Comparison of ENCODE assay signal across 1 cellular context in the genomic region with DNA sequence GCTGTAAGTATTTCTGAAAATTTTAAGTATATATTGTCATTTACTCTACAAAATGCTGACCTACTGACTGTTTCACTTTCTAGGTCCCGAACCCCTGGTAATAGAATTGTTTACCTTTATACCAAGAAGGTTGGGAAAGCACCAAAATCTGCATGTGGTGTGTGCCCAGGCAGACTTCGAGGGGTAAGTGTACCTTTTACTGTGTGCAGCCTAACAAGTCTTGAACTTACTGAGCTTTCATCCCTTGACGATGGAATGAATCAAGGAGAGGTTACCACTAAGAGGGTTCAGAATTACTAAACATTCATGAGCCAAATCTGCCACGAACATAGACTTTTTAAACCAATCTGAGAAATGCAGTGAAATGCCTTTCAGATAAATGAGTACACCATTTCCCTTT.
TF ChIP-seq lines count a peak whose summit lies in the region.

No MANE protein-coding gene starts in this region.

TF ChIP-seq in K562, 482 proteins besides CTCF, POLR2A, EP300 and RAD21:
- TF ChIP-seq GABPB1 (CRISPR knock-in tag; IDR thresholded peaks at IDR 0.05): no peak
- TF ChIP-seq SRSF3 (IDR thresholded peaks at IDR 0.05; ENCODE audit: insufficient read depth, low read length): no peak
- TF ChIP-seq KAT8 (IDR thresholded peaks at IDR 0.05; ENCODE audit: low read depth): no peak
- no peak for TF ChIP-seq ZNF12 (CRISPR knock-in tag; IDR thresholded peaks at IDR 0.05)
- no peak for TF ChIP-seq MTA3 (IDR thresholded peaks at IDR 0.05; ENCODE audit: borderline replicate concordance)
- TF ChIP-seq, protein P1, sequence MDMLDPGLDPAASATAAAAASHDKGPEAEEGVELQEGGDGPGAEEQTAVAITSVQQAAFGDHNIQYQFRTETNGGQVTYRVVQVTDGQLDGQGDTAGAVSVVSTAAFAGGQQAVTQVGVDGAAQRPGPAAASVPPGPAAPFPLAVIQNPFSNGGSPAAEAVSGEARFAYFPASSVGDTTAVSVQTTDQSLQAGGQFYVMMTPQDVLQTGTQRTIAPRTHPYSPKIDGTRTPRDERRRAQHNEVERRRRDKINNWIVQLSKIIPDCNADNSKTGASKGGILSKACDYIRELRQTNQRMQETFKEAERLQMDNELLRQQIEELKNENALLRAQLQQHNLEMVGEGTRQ (CRISPR knock-in tag; IDR thresholded peaks at IDR 0.05): no peak
- TF ChIP-seq ZBTB8A (IDR thresholded peaks at IDR 0.05; ENCODE audit: partially characterized antibody): no peak
- TF ChIP-seq, protein P2, sequence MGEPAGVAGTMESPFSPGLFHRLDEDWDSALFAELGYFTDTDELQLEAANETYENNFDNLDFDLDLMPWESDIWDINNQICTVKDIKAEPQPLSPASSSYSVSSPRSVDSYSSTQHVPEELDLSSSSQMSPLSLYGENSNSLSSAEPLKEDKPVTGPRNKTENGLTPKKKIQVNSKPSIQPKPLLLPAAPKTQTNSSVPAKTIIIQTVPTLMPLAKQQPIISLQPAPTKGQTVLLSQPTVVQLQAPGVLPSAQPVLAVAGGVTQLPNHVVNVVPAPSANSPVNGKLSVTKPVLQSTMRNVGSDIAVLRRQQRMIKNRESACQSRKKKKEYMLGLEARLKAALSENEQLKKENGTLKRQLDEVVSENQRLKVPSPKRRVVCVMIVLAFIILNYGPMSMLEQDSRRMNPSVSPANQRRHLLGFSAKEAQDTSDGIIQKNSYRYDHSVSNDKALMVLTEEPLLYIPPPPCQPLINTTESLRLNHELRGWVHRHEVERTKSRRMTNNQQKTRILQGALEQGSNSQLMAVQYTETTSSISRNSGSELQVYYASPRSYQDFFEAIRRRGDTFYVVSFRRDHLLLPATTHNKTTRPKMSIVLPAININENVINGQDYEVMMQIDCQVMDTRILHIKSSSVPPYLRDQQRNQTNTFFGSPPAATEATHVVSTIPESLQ (CRISPR knock-in tag; IDR thresholded peaks at IDR 0.05): no peak
- TF ChIP-seq, protein P3, sequence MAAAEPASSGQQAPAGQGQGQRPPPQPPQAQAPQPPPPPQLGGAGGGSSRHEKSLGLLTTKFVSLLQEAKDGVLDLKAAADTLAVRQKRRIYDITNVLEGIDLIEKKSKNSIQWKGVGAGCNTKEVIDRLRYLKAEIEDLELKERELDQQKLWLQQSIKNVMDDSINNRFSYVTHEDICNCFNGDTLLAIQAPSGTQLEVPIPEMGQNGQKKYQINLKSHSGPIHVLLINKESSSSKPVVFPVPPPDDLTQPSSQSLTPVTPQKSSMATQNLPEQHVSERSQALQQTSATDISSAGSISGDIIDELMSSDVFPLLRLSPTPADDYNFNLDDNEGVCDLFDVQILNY (CRISPR knock-in tag; IDR thresholded peaks at IDR 0.05): no peak
- TF ChIP-seq ESRRA (IDR thresholded peaks at IDR 0.05; ENCODE audit: borderline replicate concordance, low read depth): no peak
- TF ChIP-seq, protein P4, sequence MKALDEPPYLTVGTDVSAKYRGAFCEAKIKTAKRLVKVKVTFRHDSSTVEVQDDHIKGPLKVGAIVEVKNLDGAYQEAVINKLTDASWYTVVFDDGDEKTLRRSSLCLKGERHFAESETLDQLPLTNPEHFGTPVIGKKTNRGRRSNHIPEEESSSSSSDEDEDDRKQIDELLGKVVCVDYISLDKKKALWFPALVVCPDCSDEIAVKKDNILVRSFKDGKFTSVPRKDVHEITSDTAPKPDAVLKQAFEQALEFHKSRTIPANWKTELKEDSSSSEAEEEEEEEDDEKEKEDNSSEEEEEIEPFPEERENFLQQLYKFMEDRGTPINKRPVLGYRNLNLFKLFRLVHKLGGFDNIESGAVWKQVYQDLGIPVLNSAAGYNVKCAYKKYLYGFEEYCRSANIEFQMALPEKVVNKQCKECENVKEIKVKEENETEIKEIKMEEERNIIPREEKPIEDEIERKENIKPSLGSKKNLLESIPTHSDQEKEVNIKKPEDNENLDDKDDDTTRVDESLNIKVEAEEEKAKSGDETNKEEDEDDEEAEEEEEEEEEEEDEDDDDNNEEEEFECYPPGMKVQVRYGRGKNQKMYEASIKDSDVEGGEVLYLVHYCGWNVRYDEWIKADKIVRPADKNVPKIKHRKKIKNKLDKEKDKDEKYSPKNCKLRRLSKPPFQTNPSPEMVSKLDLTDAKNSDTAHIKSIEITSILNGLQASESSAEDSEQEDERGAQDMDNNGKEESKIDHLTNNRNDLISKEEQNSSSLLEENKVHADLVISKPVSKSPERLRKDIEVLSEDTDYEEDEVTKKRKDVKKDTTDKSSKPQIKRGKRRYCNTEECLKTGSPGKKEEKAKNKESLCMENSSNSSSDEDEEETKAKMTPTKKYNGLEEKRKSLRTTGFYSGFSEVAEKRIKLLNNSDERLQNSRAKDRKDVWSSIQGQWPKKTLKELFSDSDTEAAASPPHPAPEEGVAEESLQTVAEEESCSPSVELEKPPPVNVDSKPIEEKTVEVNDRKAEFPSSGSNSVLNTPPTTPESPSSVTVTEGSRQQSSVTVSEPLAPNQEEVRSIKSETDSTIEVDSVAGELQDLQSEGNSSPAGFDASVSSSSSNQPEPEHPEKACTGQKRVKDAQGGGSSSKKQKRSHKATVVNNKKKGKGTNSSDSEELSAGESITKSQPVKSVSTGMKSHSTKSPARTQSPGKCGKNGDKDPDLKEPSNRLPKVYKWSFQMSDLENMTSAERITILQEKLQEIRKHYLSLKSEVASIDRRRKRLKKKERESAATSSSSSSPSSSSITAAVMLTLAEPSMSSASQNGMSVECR (CRISPR knock-in tag; IDR thresholded peaks at IDR 0.05): no peak
- no peak for TF ChIP-seq TFAM (CRISPR knock-in tag; conservative IDR thresholded peaks at IDR 0.05)
- TF ChIP-seq DMBX1 (CRISPR knock-in tag; IDR thresholded peaks at IDR 0.05; ENCODE audit: borderline replicate concordance): no peak
- TF ChIP-seq CHD2 (IDR thresholded peaks at IDR 0.05; ENCODE audit: low read depth, low read length): no peak
- TF ChIP-seq ZKSCAN8 (CRISPR knock-in tag; IDR thresholded peaks at IDR 0.05): no peak
- no peak for TF ChIP-seq ZNF3 (CRISPR knock-in tag; IDR thresholded peaks at IDR 0.05)
TF ChIP-seq in K562: peak in this region for 0.
